Comparison of ENCODE assay signal across 28 cellular contexts in genomic region chr17:32398946-32399345, GRCh38. TPM values are rescaled to one million over a fixed set of nuclear protein-coding genes. Genes with fewer than 3 reads are reported as not detected.
DNase-seq lines count a peak whose midpoint lies in the region; ATAC-seq and TF ChIP-seq lines count a peak whose summit lies in the region.
"Had no signal": no experiment of that assay in that cellular context is flagged by ENCODE, and none has a peak within 500 bp of the region (broad histone marks: within the 10 kb centered on the region; RNA-seq: fewer than 3 reads in every experiment).

No MANE protein-coding gene starts in this region.

- H3K4me3 ChIP-seq in cardiac muscle cell (no peak overlapping the region), H7 (ENCODE audit: insufficient read depth, low read depth, low read length) (no peak overlapping the region)
- no peak overlapping the region for H3K4me3 ChIP-seq in CD4-positive, alpha-beta memory T cell (ENCODE audit: low read length in 2 of 2)
- H3K4me3 ChIP-seq: A549; BLaER1 treated with 17β-estradiol and CSF1 and Interleukin-3, amounts not matched to agents 10 nM and 100 nM; GM23338; HAP-1 had no signal

- DNase-seq in cardiac muscle cell (ENCODE audit: low read depth in 1 of 2, low spot score in 1 of 2) = peak in 1 of 2 donors; percentile 26
- DNase-seq in cardiac septum (ENCODE audit: low spot score) = no peak
- DNase-seq in CD4-positive, alpha-beta memory T cell = no peak
- DNase-seq in SK-MEL-5 (ENCODE audit: low read depth, low spot score) = peak; percentile 76
- DNase-seq in immature natural killer cell = no peak
- DNase-seq in stimulated activated naive CD8-positive, alpha-beta T cell treated with anti-CD3 and anti-CD28 coated beads, Interleukin-15, amount 100 ng/mL, for 72 hours = no peak
- DNase-seq in H7 = no peak
- DNase-seq in NCI-H774 (lab: John Stamatoyannopoulos, UW) = no peak
- DNase-seq: AML-193; CD8-positive, alpha-beta memory T cell; DMS 273 treated with DMSO at 0.1 percent for 48 hours; DMS79; EL; GF-D8; HFFc6; MM.1S; NCI-H2029 treated with DMSO at 0.1 percent for 48 hours; NCI-H446 treated with DMSO at 0.1 percent for 48 hours; NCI-H526; RPMI8226; SHP77; SK-N-SH had no signal

- H3K27ac ChIP-seq in cardiac muscle cell = peak overlapping the region; percentile 83
- H3K27ac ChIP-seq in CD4-positive, alpha-beta memory T cell (ENCODE audit: low read depth, low read length) = no peak overlapping the region
- H3K27ac ChIP-seq: A549; BLaER1 treated with 17β-estradiol and CSF1 and Interleukin-3, amounts not matched to agents 10 nM and 100 nM; KMS-11 had no signal

- peaks cover 15% of the 10 kb centered on the region for H3K4me1 ChIP-seq in cardiac muscle cell (ENCODE audit: low read depth)
- no peaks in the 10 kb centered on the region for H3K4me1 ChIP-seq in CD4-positive, alpha-beta memory T cell (ENCODE audit: insufficient read depth, low read length)
- H3K4me1 ChIP-seq: BLaER1 treated with 17β-estradiol and CSF1 and Interleukin-3, amounts not matched to agents 10 nM and 100 nM; HAP-1 had no signal

- POLR2A ChIA-PET in CD4-positive, alpha-beta memory T cell (lab: Charles Lee; ENCODE audit: partially characterized antibody) = interaction anchor here (0.9 to 1.4 kb wide), 2 partner anchors 13 to 14 kb away, joined by 3 to 7 read pairs; no protein-coding TSS in a partner anchor

- no peak overlapping the region for H3K4me3 Mint-ChIP-seq in CD4-positive, alpha-beta memory T cell
- no peak overlapping the region for H3K4me3 Mint-ChIP-seq in immature natural killer cell
- H3K4me3 Mint-ChIP-seq in stimulated activated naive CD8-positive, alpha-beta T cell treated with anti-CD3 and anti-CD28 coated beads, Interleukin-15, amount 100 ng/mL, for 72 hours = no peak overlapping the region
- H3K4me3 Mint-ChIP-seq: CD8-positive, alpha-beta memory T cell; GM23338; HFFc6; IgD-negative memory B cell had no signal

- peak overlapping the region in 4 of 7 donors; percentile 54 to 77 (median 66) for H3K27ac Mint-ChIP-seq in CD4-positive, alpha-beta memory T cell
- H3K27ac Mint-ChIP-seq in immature natural killer cell = peak overlapping the region in 4 of 6 donors; percentile 6 to 69 (median 42)
- peak overlapping the region in 1 of 2 donors; percentile 85 for H3K27ac Mint-ChIP-seq in stimulated activated naive CD8-positive, alpha-beta T cell treated with anti-CD3 and anti-CD28 coated beads, Interleukin-15, amount 100 ng/mL, for 72 hours
- H3K27ac Mint-ChIP-seq: GM23338, HFFc6 had no signal

- intact Hi-C loops in cardiac septum (cut with DNase I) = no loop called here
- intact Hi-C loops in CD4-positive, alpha-beta memory T cell (cut with micrococcal nuclease) = no loop called here

- H3K4me1 Mint-ChIP-seq in CD4-positive, alpha-beta memory T cell = peaks cover 0 to 7% (median 5%) of the 10 kb centered on the region in 4 donors
- H3K4me1 Mint-ChIP-seq in immature natural killer cell = peaks cover 3 to 15% of the 10 kb centered on the region in 2 donors
- peaks cover 6% of the 10 kb centered on the region for H3K4me1 Mint-ChIP-seq in stimulated activated naive CD8-positive, alpha-beta T cell treated with anti-CD3 and anti-CD28 coated beads, Interleukin-15, amount 100 ng/mL, for 72 hours
- H3K4me1 Mint-ChIP-seq: GM23338 had no signal

- CTCF ChIA-PET in CD4-positive, alpha-beta memory T cell (lab: Charles Lee; ENCODE audit: partially characterized antibody) = no interaction called here

- H3K9me3 ChIP-seq in cardiac muscle cell (ENCODE audit: low read depth) = no peaks in the 10 kb centered on the region
- no peaks in the 10 kb centered on the region for H3K9me3 ChIP-seq in CD4-positive, alpha-beta memory T cell (ENCODE audit: control insufficient read depth in 1 of 2, low read length in 2 of 2)
- H3K9me3 ChIP-seq: A549; BLaER1 treated with 17β-estradiol and CSF1 and Interleukin-3, amounts not matched to agents 10 nM and 100 nM; HAP-1; SK-N-SH had no signal

- H3K27me3 Mint-ChIP-seq in CD4-positive, alpha-beta memory T cell = no peaks in the 10 kb centered on the region
- H3K27me3 Mint-ChIP-seq in immature natural killer cell (ENCODE audit: low read depth in 3 of 3) = peaks cover 0 to 2% (median 0%) of the 10 kb centered on the region in 3 donors
- H3K27me3 Mint-ChIP-seq in stimulated activated naive CD8-positive, alpha-beta T cell treated with anti-CD3 and anti-CD28 coated beads, Interleukin-15, amount 100 ng/mL, for 72 hours = no peaks in the 10 kb centered on the region
- H3K27me3 Mint-ChIP-seq: CD8-positive, alpha-beta memory T cell; IgD-negative memory B cell had no signal

- no peak for TF ChIP-seq CTCF in cardiac muscle cell (IDR thresholded peaks at IDR 0.05; ENCODE audit: low read depth, low read length)

- peaks cover 3 to 5% of the 10 kb centered on the region in 2 donors for H3K36me3 Mint-ChIP-seq in CD4-positive, alpha-beta memory T cell
- H3K36me3 Mint-ChIP-seq in immature natural killer cell = peaks cover 0 to 4% (median 4%) of the 10 kb centered on the region in 3 donors

- H3K9me3 Mint-ChIP-seq in CD4-positive, alpha-beta memory T cell = no peaks in the 10 kb centered on the region
- H3K9me3 Mint-ChIP-seq in immature natural killer cell = no peaks in the 10 kb centered on the region
- H3K9me3 Mint-ChIP-seq in stimulated activated naive CD8-positive, alpha-beta T cell treated with anti-CD3 and anti-CD28 coated beads, Interleukin-15, amount 100 ng/mL, for 72 hours = no peaks in the 10 kb centered on the region
- H3K9me3 Mint-ChIP-seq: CD8-positive, alpha-beta memory T cell; GM23338; HFFc6; IgD-negative memory B cell had no signal

- H3K27me3 ChIP-seq in cardiac muscle cell (no peaks in the 10 kb centered on the region), H7 (ENCODE audit: control insufficient read depth, insufficient read depth, low read length) (no peaks in the 10 kb centered on the region)
- no peaks in the 10 kb centered on the region for H3K27me3 ChIP-seq in CD4-positive, alpha-beta memory T cell (ENCODE audit: insufficient read depth, low read length)
- H3K27me3 ChIP-seq: BLaER1 treated with 17β-estradiol and CSF1 and Interleukin-3, amounts not matched to agents 10 nM and 100 nM had no signal

- ATAC-seq in stimulated activated naive CD8-positive, alpha-beta T cell treated with anti-CD3 and anti-CD28 coated beads, Interleukin-15, amount 100 ng/mL, for 72 hours = no peak
- ATAC-seq: A549, GM23338 had no signal

- in situ Hi-C loops in SK-MEL-5 (cut with HindIII; ENCODE audit: low pct_unique_long_range_greater_than_20kb, low sequenced_read_pairs) = no loop called here

- H3K36me3 ChIP-seq in cardiac muscle cell (no peaks in the 10 kb centered on the region), H7 (replicated peaks; ENCODE audit: control insufficient read depth, insufficient read depth, low read length) (no peaks in the 10 kb centered on the region)
- H3K36me3 ChIP-seq in CD4-positive, alpha-beta memory T cell (ENCODE audit: insufficient read depth, low read length) = no peaks in the 10 kb centered on the region
- H3K36me3 ChIP-seq: HAP-1 had no signal

RNA-seq across cellular contexts. Expression of gene PSMD11, which starts 45.4 kb away (rescaled TPM):
- total RNA-seq in cardiac muscle cell (28.7 and 42.8 TPM in 2 replicates), cardiac septum (81.7 TPM)
- polyA plus RNA-seq in cardiac muscle cell (143 and 145 TPM in 2 replicates), immature natural killer cell (100 to 1,000 TPM in 1 of 3 donors, 10 to 100 TPM in 2; 82.1 to 136 (median 96.4) TPM)
- 10 to 100 TPM; 58.0 to 68.2 TPM for total RNA-seq in CD4-positive, alpha-beta memory T cell
- 100 to 1,000 TPM; 138 to 140 TPM for polyA plus RNA-seq in CD4-positive, alpha-beta memory T cell
- 111 and 119 TPM in 2 replicates for total RNA-seq in SK-MEL-5 (2014; rRNA removed; shearing (Covaris generic))
- polyA plus RNA-seq in SK-MEL-5 (2015; cell fraction: cytosol; rRNA removed) = 108 and 141 TPM in 2 replicates
- polyA plus RNA-seq in SK-MEL-5 (2015; cell fraction: nucleus; rRNA removed) = 119 and 125 TPM in 2 replicates
- 101 and 121 TPM in 2 replicates for total RNA-seq in H7 (2014; rRNA removed; shearing (Covaris generic))

RNA-seq across cellular contexts. Expression of gene ZNF207, which starts 49.0 kb away (rescaled TPM):
- total RNA-seq in cardiac muscle cell (111 and 114 TPM in 2 replicates), cardiac septum (83.7 TPM)
- polyA plus RNA-seq in cardiac muscle cell (135 and 170 TPM in 2 replicates), immature natural killer cell (100 to 1,000 TPM; 155 to 223 (median 221) TPM)
- 100 to 1,000 TPM; 267 to 298 TPM for total RNA-seq in CD4-positive, alpha-beta memory T cell
- 100 to 1,000 TPM; 158 to 166 TPM for polyA plus RNA-seq in CD4-positive, alpha-beta memory T cell
- 164 and 171 TPM in 2 replicates for total RNA-seq in SK-MEL-5 (2014; rRNA removed; shearing (Covaris generic))
- polyA plus RNA-seq in SK-MEL-5 (2015; cell fraction: cytosol; rRNA removed) = 153 and 185 TPM in 2 replicates
- polyA plus RNA-seq in SK-MEL-5 (2015; cell fraction: nucleus; rRNA removed) = 366 and 412 TPM in 2 replicates
- 132 and 135 TPM in 2 replicates for total RNA-seq in H7 (2014; rRNA removed; shearing (Covaris generic))

RNA-seq across cellular contexts. Expression of gene C17orf75, which starts 57.0 kb away (rescaled TPM):
- 19.7 and 27.0 TPM in 2 replicates for total RNA-seq in cardiac muscle cell
- 38.8 and 41.7 TPM in 2 replicates for polyA plus RNA-seq in cardiac muscle cell
- total RNA-seq in cardiac septum = 21.6 TPM
- 10 to 100 TPM; 20.2 to 22.5 TPM for total RNA-seq in CD4-positive, alpha-beta memory T cell
- 10 to 100 TPM in 1 of 2 donors, 1 to 10 TPM in 1; 7.9 to 10.6 TPM for polyA plus RNA-seq in CD4-positive, alpha-beta memory T cell
- total RNA-seq in SK-MEL-5 (2014; rRNA removed; shearing (Covaris generic)) = 37.4 and 38.5 TPM in 2 replicates
- 17.7 and 19.4 TPM in 2 replicates for polyA plus RNA-seq in SK-MEL-5 (2015; cell fraction: cytosol; rRNA removed)
- 36.7 and 43.5 TPM in 2 replicates for polyA plus RNA-seq in SK-MEL-5 (2015; cell fraction: nucleus; rRNA removed)
- 10 to 100 TPM in 2 of 3 donors, 1 to 10 TPM in 1; 9.8 to 18.5 (median 12.0) TPM for polyA plus RNA-seq in immature natural killer cell
- 52.4 and 73.0 TPM in 2 replicates for total RNA-seq in H7 (2014; rRNA removed; shearing (Covaris generic))
